Comparison of ENCODE assay signal across 15 cellular contexts in the genomic region with DNA sequence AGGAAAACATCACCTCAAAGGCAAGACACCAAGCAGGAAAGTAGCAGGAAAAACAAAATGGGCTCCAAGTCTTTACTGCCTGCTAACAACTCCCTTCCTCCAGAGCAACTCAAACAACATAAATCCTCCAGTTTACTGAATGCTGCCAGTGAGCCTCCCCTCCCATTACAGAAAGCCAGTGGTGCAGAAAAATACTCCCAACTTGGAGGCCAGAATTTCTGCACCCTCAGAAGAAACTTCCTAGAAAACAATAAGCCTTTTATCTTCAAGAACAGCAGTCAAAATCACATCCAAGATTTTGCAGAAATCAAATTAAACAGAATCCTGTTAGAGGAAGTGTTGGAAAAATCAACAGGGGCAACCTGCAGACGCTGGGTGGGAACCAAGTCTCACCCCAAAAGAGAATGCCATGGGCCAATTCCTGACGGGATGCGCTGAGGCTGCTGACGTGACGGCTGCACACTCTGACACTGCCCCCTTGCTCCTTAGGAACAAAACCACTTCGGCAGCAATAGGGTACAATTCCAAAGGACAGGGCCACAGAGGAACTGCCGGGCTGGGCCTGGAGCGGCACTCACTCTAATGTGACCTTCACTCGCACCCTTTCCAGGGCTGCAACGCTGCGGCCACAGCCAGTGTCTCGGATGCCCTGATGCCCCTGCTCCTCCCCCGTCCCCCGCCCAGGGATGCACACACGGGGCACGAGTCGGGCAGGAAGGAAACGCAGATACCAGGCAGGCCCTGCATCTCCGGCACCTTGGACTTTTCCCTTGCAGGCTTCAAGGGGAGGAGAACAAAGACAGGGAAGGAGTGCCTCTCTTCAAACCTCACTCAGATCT. TPM values are rescaled to one million over a fixed set of nuclear protein-coding genes. Genes with fewer than 3 reads are reported as not detected.
DNase-seq lines count a peak whose midpoint lies in the region; ATAC-seq and TF ChIP-seq lines count a peak whose summit lies in the region.
"Had no signal": no experiment of that assay in that cellular context is flagged by ENCODE, and none has a peak within 500 bp of the region (broad histone marks: within the 10 kb centered on the region; RNA-seq: fewer than 3 reads in every experiment).

No MANE protein-coding gene starts in this region.

- no peaks in the 10 kb centered on the region for H3K9me3 Mint-ChIP-seq in activated T-cell treated with anti-CD3 and anti-CD28 coated beads, Interleukin-2, amount 50 U/mL, for 24 hours
- no peaks in the 10 kb centered on the region for H3K9me3 Mint-ChIP-seq in activated T-cell treated with anti-CD3 and anti-CD28 coated beads, Interleukin-2, amount 50 U/mL, for 4 hours
- H3K9me3 Mint-ChIP-seq in natural killer cell, result no peaks in the 10 kb centered on the region
- H3K9me3 Mint-ChIP-seq in CD8-positive, alpha-beta T cell, result no peaks in the 10 kb centered on the region
- H3K9me3 Mint-ChIP-seq: naive thymus-derived CD8-positive, alpha-beta T cell; stimulated activated naive CD8-positive, alpha-beta T cell treated with anti-CD3 and anti-CD28 coated beads, Interleukin-15, Interleukin-2, amounts not matched to agents 100 ng/mL and 50 ng/mL, for 24 hours had no signal

- H3K4me1 ChIP-seq in ectodermal cell (ENCODE audit: control insufficient read depth, insufficient read depth, low read length), result peaks cover 24% of the 10 kb centered on the region
- H3K4me1 ChIP-seq in CD8-positive, alpha-beta T cell (ENCODE audit: insufficient read depth, low read length), result peaks cover 14% of the 10 kb centered on the region
- H3K4me1 ChIP-seq: SJCRH30 had no signal

- H3K36me3 Mint-ChIP-seq in activated T-cell treated with anti-CD3 and anti-CD28 coated beads, Interleukin-2, amount 50 U/mL, for 24 hours (ENCODE audit: low read depth), result peaks cover 51% of the 10 kb centered on the region
- H3K36me3 Mint-ChIP-seq in activated T-cell treated with anti-CD3 and anti-CD28 coated beads, Interleukin-2, amount 50 U/mL, for 4 hours (ENCODE audit: insufficient read depth), result peaks cover 12% of the 10 kb centered on the region
- no peaks in the 10 kb centered on the region for H3K36me3 Mint-ChIP-seq in natural killer cell
- H3K36me3 Mint-ChIP-seq in CD8-positive, alpha-beta T cell, result peaks cover 21% of the 10 kb centered on the region

- POLR2A ChIA-PET in CD8-positive, alpha-beta T cell (lab: Charles Lee), result no interaction called here

- no peak for TF ChIP-seq CTCF in natural killer cell (IDR thresholded peaks at IDR 0.05)
- TF ChIP-seq CTCF in CD8-positive, alpha-beta T cell (IDR thresholded peaks at IDR 0.05), result no peak

- peak overlapping the region; percentile 47 for H3K27ac Mint-ChIP-seq in activated T-cell treated with anti-CD3 and anti-CD28 coated beads, Interleukin-2, amount 50 U/mL, for 24 hours
- peak overlapping the region in 1 of 2 donors; percentile 84 for H3K27ac Mint-ChIP-seq in natural killer cell
- H3K27ac Mint-ChIP-seq in CD8-positive, alpha-beta T cell, result no peak overlapping the region
- H3K27ac Mint-ChIP-seq: stimulated activated naive CD8-positive, alpha-beta T cell treated with anti-CD3 and anti-CD28 coated beads, Interleukin-15, Interleukin-2, amounts not matched to agents 100 ng/mL and 50 ng/mL, for 24 hours had no signal

- H3K4me3 Mint-ChIP-seq in activated T-cell treated with anti-CD3 and anti-CD28 coated beads, Interleukin-2, amount 50 U/mL, for 24 hours, result no peak overlapping the region
- H3K4me3 Mint-ChIP-seq in activated T-cell treated with anti-CD3 and anti-CD28 coated beads, Interleukin-2, amount 50 U/mL, for 4 hours, result no peak overlapping the region
- peak overlapping the region; percentile 81 for H3K4me3 Mint-ChIP-seq in natural killer cell
- no peak overlapping the region for H3K4me3 Mint-ChIP-seq in CD8-positive, alpha-beta T cell

- peak overlapping the region; percentile 30 for H3K27ac ChIP-seq in ectodermal cell (ENCODE audit: insufficient read depth, low read depth, low read length, poor library complexity, severe bottlenecking)
- H3K27ac ChIP-seq in CD8-positive, alpha-beta T cell (ENCODE audit: low read depth, low read length), result no peak overlapping the region
- H3K27ac ChIP-seq: SJCRH30 had no signal

- CTCF ChIA-PET in CD8-positive, alpha-beta T cell (lab: Charles Lee), result interaction anchor here (1.1 kb wide), 1 partner anchor 109 kb away, joined by 3 read pairs; no protein-coding TSS in a partner anchor

- H3K27me3 Mint-ChIP-seq in activated T-cell treated with anti-CD3 and anti-CD28 coated beads, Interleukin-2, amount 50 U/mL, for 24 hours, result no peaks in the 10 kb centered on the region
- H3K27me3 Mint-ChIP-seq in activated T-cell treated with anti-CD3 and anti-CD28 coated beads, Interleukin-2, amount 50 U/mL, for 4 hours (ENCODE audit: low read depth), result no peaks in the 10 kb centered on the region
- H3K27me3 Mint-ChIP-seq in natural killer cell (ENCODE audit: low read depth in 2 of 2), result no peaks in the 10 kb centered on the region
- no peaks in the 10 kb centered on the region for H3K27me3 Mint-ChIP-seq in CD8-positive, alpha-beta T cell (ENCODE audit: low read depth)
- H3K27me3 Mint-ChIP-seq: naive thymus-derived CD8-positive, alpha-beta T cell; stimulated activated naive CD8-positive, alpha-beta T cell treated with anti-CD3 and anti-CD28 coated beads, Interleukin-15, Interleukin-2, amounts not matched to agents 100 ng/mL and 50 ng/mL, for 24 hours had no signal

- H3K9me3 ChIP-seq in ectodermal cell (ENCODE audit: control insufficient read depth, low read length), result no peaks in the 10 kb centered on the region
- no peaks in the 10 kb centered on the region for H3K9me3 ChIP-seq in CD8-positive, alpha-beta T cell (ENCODE audit: low read length)
- H3K9me3 ChIP-seq: SJCRH30 had no signal

- H3K4me1 Mint-ChIP-seq in activated T-cell treated with anti-CD3 and anti-CD28 coated beads, Interleukin-2, amount 50 U/mL, for 24 hours (ENCODE audit: low read depth), result peaks cover 40% of the 10 kb centered on the region
- H3K4me1 Mint-ChIP-seq in activated T-cell treated with anti-CD3 and anti-CD28 coated beads, Interleukin-2, amount 50 U/mL, for 4 hours (ENCODE audit: low read depth), result peaks cover 35% of the 10 kb centered on the region
- peaks cover 37 to 46% of the 10 kb centered on the region in 2 donors for H3K4me1 Mint-ChIP-seq in natural killer cell
- H3K4me1 Mint-ChIP-seq in CD8-positive, alpha-beta T cell (ENCODE audit: low read depth), result peaks cover 40% of the 10 kb centered on the region

- ATAC-seq in activated T-cell treated with anti-CD3 and anti-CD28 coated beads, Interleukin-2, amount 50 U/mL, for 4 hours, result no peak
- no peak for ATAC-seq in natural killer cell
- ATAC-seq in CD8-positive, alpha-beta T cell, result no peak
- no peak for ATAC-seq in HG03432 (IDR thresholded peaks at IDR 0.05; ENCODE audit: unreplicated experiment)
- no peak for ATAC-seq in HG03354 (IDR thresholded peaks at IDR 0.05; ENCODE audit: poor library complexity, severe bottlenecking, unreplicated experiment)
- ATAC-seq: naive thymus-derived CD8-positive, alpha-beta T cell had no signal

- intact Hi-C loops in natural killer cell (cut with micrococcal nuclease), result no loop called here
- intact Hi-C loops in CD8-positive, alpha-beta T cell (cut with DNase I, micrococcal nuclease), result loop anchor here in 1 of 2 experiments (5.0 kb wide), 3 partner anchors 87 to 157 kb away; a partner anchor contains a TSS

- peak overlapping the region; percentile 3 for H3K4me3 ChIP-seq in ectodermal cell (ENCODE audit: insufficient read depth, low read depth, low read length)
- no peak overlapping the region for H3K4me3 ChIP-seq in CD8-positive, alpha-beta T cell (ENCODE audit: low read depth, low read length)
- H3K4me3 ChIP-seq: SJCRH30 had no signal

- 83 to 85% methylated on average over 19 of the region's 19 CpGs for WGBS in ectodermal cell, 2 experiments

- no peak for DNase-seq in activated T-cell treated with anti-CD3 and anti-CD28 coated beads, Interleukin-2, amount 50 U/mL, for 24 hours
- no peak for DNase-seq in activated T-cell treated with anti-CD3 and anti-CD28 coated beads, Interleukin-2, amount 50 U/mL, for 4 hours
- no peak for DNase-seq in natural killer cell
- DNase-seq in CD8-positive, alpha-beta T cell, result no peak
- DNase-seq in globus pallidus (ENCODE audit: low spot score), result no peak
- DNase-seq: activated CD8-positive, alpha-beta memory T cell treated with anti-CD3 and anti-CD28 coated beads, Interleukin-2, amount 50 U/mL, for 4 hours; naive thymus-derived CD8-positive, alpha-beta T cell; NCI-H1105; NCI-H69; SJCRH30; stimulated activated CD4-positive, alpha-beta T cell treated with anti-CD3 and anti-CD28 coated beads, Interleukin-1b, Interleukin-23, amount 100 ng/mL, for 48 hours had no signal

- no peaks in the 10 kb centered on the region for H3K27me3 ChIP-seq in ectodermal cell (ENCODE audit: control insufficient read depth, insufficient read depth, low read length, poor library complexity, severe bottlenecking)
- H3K27me3 ChIP-seq in CD8-positive, alpha-beta T cell (ENCODE audit: insufficient read depth, low read length), result no peaks in the 10 kb centered on the region
- H3K27me3 ChIP-seq: SJCRH30 had no signal

- H3K36me3 ChIP-seq in ectodermal cell (ENCODE audit: control insufficient read depth, insufficient read depth, low read length), result peaks cover 3% of the 10 kb centered on the region
- no peaks in the 10 kb centered on the region for H3K36me3 ChIP-seq in CD8-positive, alpha-beta T cell (ENCODE audit: insufficient read depth, low read length)
- H3K36me3 ChIP-seq: SJCRH30 had no signal

RNA-seq across cellular contexts. Expression of a gene that starts 2.6 kb away (rescaled TPM):
- total RNA-seq in activated T-cell treated with anti-CD3 and anti-CD28 coated beads, Interleukin-2, amount 50 U/mL, for 4 hours, result 100 to 1,000 TPM in 1 of 3 donors, 10 to 100 TPM in 2; 95.4 to 103 (median 97.4) TPM
- 82.2 TPM for polyA plus RNA-seq in ectodermal cell (2013, experiment 1 of 4)
- polyA plus RNA-seq in ectodermal cell (2013, experiment 2 of 4), result 77.5 TPM
- 47.4 TPM for polyA plus RNA-seq in ectodermal cell (2013, experiment 3 of 4)
- polyA plus RNA-seq in ectodermal cell (2013, experiment 4 of 4), result 52.5 TPM
- 10 to 100 TPM; 61.8 to 78.2 (median 73.6) TPM for total RNA-seq in natural killer cell
- 10 to 100 TPM; 25.6 to 27.2 TPM for total RNA-seq in CD8-positive, alpha-beta T cell

RNA-seq across cellular contexts. Expression of a gene that starts 43.5 kb away (rescaled TPM):
- 10 to 100 TPM; 21.6 to 30.0 (median 22.8) TPM for total RNA-seq in activated T-cell treated with anti-CD3 and anti-CD28 coated beads, Interleukin-2, amount 50 U/mL, for 4 hours
- 19.6 TPM for polyA plus RNA-seq in ectodermal cell (2013, experiment 1 of 4)
- 15.2 TPM for polyA plus RNA-seq in ectodermal cell (2013, experiment 2 of 4)
- 12.1 TPM for polyA plus RNA-seq in ectodermal cell (2013, experiment 3 of 4)
- 17.4 TPM for polyA plus RNA-seq in ectodermal cell (2013, experiment 4 of 4)
- 100 to 1,000 TPM; 278 to 317 (median 292) TPM for total RNA-seq in natural killer cell
- total RNA-seq in CD8-positive, alpha-beta T cell, result 100 to 1,000 TPM; 204 to 221 TPM

Comparison
In these comparisons a context has a peak if more than half of its experiments do, and no peak if none do; other contexts are left out.
1. RNA of a gene that starts 43.5 kb away (total RNA-seq): 278 to 317 TPM in natural killer cell and 204 to 221 TPM in CD8-positive, alpha-beta T cell; 21.6 to 30.0 TPM in activated T-cell treated with anti-CD3 and anti-CD28 coated beads, Interleukin-2, amount 50 U/mL, for 4 hours; every median in the first group is over 4 times any median in the second.